ENCODE assay signal across 8 cellular contexts in the genomic region with DNA sequence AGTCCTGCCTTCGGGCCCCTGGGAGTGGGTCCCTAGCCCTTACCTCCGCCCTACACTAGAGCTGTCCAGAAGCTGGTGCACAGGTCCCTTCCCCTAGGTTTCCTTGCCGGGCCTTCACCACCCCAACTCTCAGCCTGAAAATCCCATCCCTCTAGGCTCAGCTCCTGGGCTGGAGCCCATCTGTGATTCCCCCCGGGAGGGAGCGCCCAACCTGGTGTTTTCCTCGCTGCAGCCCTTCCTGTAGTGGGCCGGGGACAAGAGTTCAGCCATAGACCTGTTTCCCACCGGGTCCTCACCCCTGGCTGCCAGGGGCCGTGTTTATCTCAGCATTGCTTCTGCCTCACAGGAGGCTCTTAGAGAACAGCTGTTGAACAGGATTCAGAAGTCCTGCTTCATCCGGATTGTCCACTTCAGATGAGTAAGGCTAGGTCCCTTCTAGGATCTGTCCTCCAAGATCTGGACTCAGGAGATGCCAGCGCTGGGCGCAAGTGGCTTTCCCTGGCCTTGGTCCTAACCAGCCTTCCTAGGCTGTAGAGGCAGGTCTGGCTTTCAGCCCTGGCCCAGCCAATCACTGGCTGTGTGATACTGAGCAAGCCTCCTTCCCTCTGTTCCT. TPM values are rescaled to one million over a fixed set of nuclear protein-coding genes. Genes with fewer than 3 reads are reported as not detected.
A peak's percentile ranks its signal among the peaks of the same experiment; 100 is the strongest.
DNase-seq lines count a peak whose midpoint lies in the region; TF ChIP-seq lines count a peak whose summit lies in the region.

No MANE protein-coding gene starts in this region.

- POLR2A ChIA-PET in HEK293T (lab: Yijun Ruan, JAX), result interaction anchor here (1.9 kb wide), 1 partner anchor 26 kb away, joined by 6 read pairs; no protein-coding TSS in a partner anchor

- DNase-seq in AG20443 (ENCODE audit: low spot score) (peak; percentile 41), dermis microvascular lymphatic vessel endothelial cell (ENCODE audit: low read depth in 2 of 2) (peak; percentile 61 to 71), myocyte (ENCODE audit: low read depth) (peak; percentile 51), NOMO-1 (lab: John Stamatoyannopoulos, UW; ENCODE audit: unreplicated experiment in 2 of 2) (no peak), erythroblast (lab: John Stamatoyannopoulos, UW) (no peak), HEK293T (ENCODE audit: extremely low spot score) (no peak)
- DNase-seq in stimulated activated CD4-positive, alpha-beta T cell treated with anti-CD3 and anti-CD28 coated beads, Interleukin-2, amount 100 ng/mL, for 48 hours, result no peak

- TF ChIP-seq EP300 in Ishikawa (IDR thresholded peaks at IDR 0.05; ENCODE audit: borderline replicate concordance), result no peak

- CTCF ChIA-PET in HEK293T (lab: Yijun Ruan, JAX), result no interaction called here

- TF ChIP-seq POLR2A in erythroblast (IDR thresholded peaks at IDR 0.05; ENCODE audit: low read length), result no peak

- no peak for TF ChIP-seq RAD21 in Ishikawa (IDR thresholded peaks at IDR 0.05; ENCODE audit: low read depth)

TF ChIP-seq in Ishikawa, 13 proteins besides CTCF, POLR2A, EP300 and RAD21:
- TF ChIP-seq TAF1 (IDR thresholded peaks at IDR 0.05; ENCODE audit: low read depth) (no peak), ZBTB7A (IDR thresholded peaks at IDR 0.05; ENCODE audit: low read depth) (0 out of 2 replicates have a peak, but pooled peaks have one; percentile 6)

TF ChIP-seq in HEK293T, 16 proteins besides CTCF, POLR2A, EP300 and RAD21:
- TF ChIP-seq CTBP1 (IDR thresholded peaks at IDR 0.05; ENCODE audit: borderline replicate concordance) (no peak), ZNF384 (IDR thresholded peaks at IDR 0.05) (no peak), TARDBP (IDR thresholded peaks at IDR 0.05) (no peak), FOXK2 (IDR thresholded peaks at IDR 0.05) (no peak), SP1 (IDR thresholded peaks at IDR 0.05) (no peak), FOXM1 (IDR thresholded peaks at IDR 0.05; ENCODE audit: borderline replicate concordance) (no peak), NFRKB (IDR thresholded peaks at IDR 0.05) (no peak), ARNT (IDR thresholded peaks at IDR 0.05) (no peak), HDGF (IDR thresholded peaks at IDR 0.05; ENCODE audit: borderline replicate concordance) (no peak), LEF1 (IDR thresholded peaks at IDR 0.05; ENCODE audit: borderline replicate concordance) (no peak), L3MBTL2 (conservative IDR thresholded peaks at IDR 0.05) (no peak), SUZ12 (IDR thresholded peaks at IDR 0.05) (no peak), BHLHE40 (IDR thresholded peaks at IDR 0.05; ENCODE audit: borderline replicate concordance) (no peak), FOXA1 (IDR thresholded peaks at IDR 0.05) (no peak), ELF4 (IDR thresholded peaks at IDR 0.05) (no peak)
TF ChIP-seq in HEK293T: peak in this region for 0.

RNA-seq across cellular contexts. Expression of a gene that starts 1.0 kb away (rescaled TPM):
- 57.9 and 108 TPM in 2 replicates for total RNA-seq in dermis microvascular lymphatic vessel endothelial cell
- 24.2 and 26.7 TPM in 2 replicates for total RNA-seq in myocyte
- polyA plus RNA-seq in myocyte (2012), result 67.3 TPM

RNA-seq across cellular contexts. Expression of a gene that starts 31.7 kb away (rescaled TPM):
- total RNA-seq in dermis microvascular lymphatic vessel endothelial cell, result 0.13 and 0.38 TPM in 2 replicates
- 0.26 and 1.2 TPM in 2 replicates for total RNA-seq in myocyte
- 2.3 TPM for polyA plus RNA-seq in myocyte (2012)

RNA-seq across cellular contexts. Expression of a gene that starts 53.2 kb away (rescaled TPM):
- total RNA-seq in dermis microvascular lymphatic vessel endothelial cell (203 and 266 TPM in 2 replicates), myocyte (186 and 193 TPM in 2 replicates)
- polyA plus RNA-seq in myocyte (2012), result 251 TPM

Comparison
In these comparisons a context has a peak if more than half of its experiments do, and no peak if none do; other contexts are left out.
1. DNase-seq: peak in AG20443 (single experiment), dermis microvascular lymphatic vessel endothelial cell (2 of 2) and myocyte (single experiment); none in NOMO-1 (0 of 2), erythroblast (0 of 2), stimulated activated CD4-positive, alpha-beta T cell treated with anti-CD3 and anti-CD28 coated beads, Interleukin-2, amount 100 ng/mL, for 48 hours (0 of 2) and HEK293T (single experiment).